20 cellular contexts compared by ENCODE assay signal in the genomic region with DNA sequence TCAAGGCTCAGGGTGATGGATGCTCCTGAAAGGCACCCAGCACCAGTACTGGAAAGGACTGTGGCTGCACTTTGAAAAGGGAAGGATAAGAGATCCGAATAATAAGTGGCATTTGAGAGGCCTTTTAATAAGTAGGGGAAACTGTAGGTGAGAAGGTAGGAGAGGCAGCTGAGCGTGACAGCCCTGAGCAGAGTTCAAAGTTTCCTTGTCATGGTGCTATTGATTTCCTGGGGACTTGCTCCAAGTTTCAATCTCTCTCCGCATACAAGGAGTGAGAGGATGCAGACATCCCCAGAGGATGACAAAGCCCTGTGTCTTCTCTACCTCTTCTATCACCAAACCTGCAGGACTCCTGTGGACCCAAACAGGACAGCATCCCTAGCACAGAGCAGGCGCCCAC.
DNase-seq lines count a peak whose midpoint lies in the region; TF ChIP-seq lines count a peak whose summit lies in the region.
"Had no signal": no experiment of that assay in that cellular context is flagged by ENCODE, and none has a peak within 500 bp of the region (broad histone marks: within the 10 kb centered on the region; RNA-seq: fewer than 3 reads in every experiment).

No MANE protein-coding gene starts in this region.

- H4K20me1 ChIP-seq in Karpas-422 (ENCODE audit: insufficient read depth, low read depth, low read length) (no peaks in the 10 kb centered on the region), osteoblast (ENCODE audit: insufficient read depth, low read length) (no peaks in the 10 kb centered on the region)

- H3K36me3 ChIP-seq in Karpas-422 (ENCODE audit: insufficient read depth, low read length) (no peaks in the 10 kb centered on the region), osteoblast (ENCODE audit: insufficient read depth, low read length) (peaks cover 5% of the 10 kb centered on the region)
- H3K36me3 ChIP-seq: HAP-1 had no signal

- in situ Hi-C loops in Caki2 (cut with HindIII; ENCODE audit: low pct_unique_long_range_greater_than_20kb, low sequenced_read_pairs), result no loop called here

- H3K27me3 ChIP-seq in Karpas-422 (ENCODE audit: low read length), result no peaks in the 10 kb centered on the region
- H3K27me3 ChIP-seq in osteoblast (ENCODE audit: insufficient read depth, low read length), result no peaks in the 10 kb centered on the region

- H3K4me3 ChIP-seq in Karpas-422 (ENCODE audit: low read length) (peak overlapping the region; percentile 36), osteoblast (ENCODE audit: insufficient read depth, low read length) (no peak overlapping the region)
- H3K4me3 ChIP-seq: GM23248, HAP-1 had no signal

- H3K9me2 ChIP-seq in Karpas-422 (replicated peaks; ENCODE audit: insufficient read depth, low read length), result no peaks in the 10 kb centered on the region

- H2AFZ ChIP-seq in Karpas-422 (ENCODE audit: low read length) (no peak overlapping the region), osteoblast (ENCODE audit: low read length) (no peak overlapping the region)
- H2AFZ ChIP-seq: GM23248 had no signal

- H3K9me3 ChIP-seq in Karpas-422 (ENCODE audit: low read length), result no peaks in the 10 kb centered on the region
- H3K9me3 ChIP-seq in osteoblast (ENCODE audit: low read depth, low read length), result no peaks in the 10 kb centered on the region
- H3K9me3 ChIP-seq: HAP-1 had no signal

- TF ChIP-seq CTCF in osteoblast (IDR thresholded peaks at IDR 0.05; ENCODE audit: extremely low read depth, low read depth, low read length), result no peak

- H3K9ac ChIP-seq in Karpas-422 (ENCODE audit: low read length), result peak overlapping the region; percentile 60; the same call in 1 of the 2 replicates
- H3K9ac ChIP-seq: KMS-11 had no signal

- H3K27ac ChIP-seq in Karpas-422 (ENCODE audit: low read length), result peak overlapping the region; percentile 96
- peak overlapping the region; percentile 89 for H3K27ac ChIP-seq in osteoblast (ENCODE audit: low read depth, low read length)
- H3K27ac ChIP-seq: KMS-11, RWPE1 had no signal

- H3K4me2 ChIP-seq in Karpas-422 (ENCODE audit: low read depth, low read length, poor library complexity, severe bottlenecking) (peak overlapping the region; percentile 70), osteoblast (ENCODE audit: insufficient read depth, low read length) (no peak overlapping the region)
- H3K4me2 ChIP-seq: KMS-11 had no signal

- H3K4me1 ChIP-seq in Karpas-422 (ENCODE audit: low read length), result peaks cover 96% of the 10 kb centered on the region
- peaks cover 70% of the 10 kb centered on the region for H3K4me1 ChIP-seq in osteoblast (ENCODE audit: insufficient read depth, low read length)

- H3K79me2 ChIP-seq in Karpas-422 (ENCODE audit: low read length) (no peaks in the 10 kb centered on the region), osteoblast (ENCODE audit: insufficient read depth, low read length) (peaks cover 8% of the 10 kb centered on the region)

- DNase-seq in Caki2 (ENCODE audit: low read depth) (peak; percentile 47), Karpas-422 (no peak), glomerular visceral epithelial cell (ENCODE audit: extremely low spot score) (peak; percentile 6), osteoblast (ENCODE audit: insufficient read length, low spot score, missing footprints) (no peak), NCI-H510A treated with DMSO at 0.1 percent for 48 hours (lab: John Stamatoyannopoulos, UW) (no peak), DMS53 (lab: John Stamatoyannopoulos, UW) (no peak)
- no peak for DNase-seq in activated CD8-positive, alpha-beta memory T cell treated with anti-CD3 and anti-CD28 coated beads, Interleukin-2, amount 50 U/mL, for 48 hours
- DNase-seq: C1 segment of cervical spinal cord; CD8-positive, alpha-beta memory T cell; GM23248; NCI-H1436 treated with DMSO at 0.1 percent for 48 hours; NCI-H2029; NCI-H2171 treated with DMSO at 0.1 percent for 48 hours; NCI-H446; NCI-H774; PC-3; SIG-M5 had no signal

Comparison
In these comparisons a context has a peak if more than half of its experiments do, and no peak if none do; other contexts are left out.
1. DNase-seq: peak in Caki2 (single experiment) and glomerular visceral epithelial cell (single experiment); none in Karpas-422 (single experiment), osteoblast (single experiment), activated CD8-positive, alpha-beta memory T cell treated with anti-CD3 and anti-CD28 coated beads, Interleukin-2, amount 50 U/mL, for 48 hours (single experiment), NCI-H510A treated with DMSO at 0.1 percent for 48 hours (single experiment) and DMS53 (single experiment).